Comparison of ENCODE assay signal across 29 cellular contexts in the genomic region with DNA sequence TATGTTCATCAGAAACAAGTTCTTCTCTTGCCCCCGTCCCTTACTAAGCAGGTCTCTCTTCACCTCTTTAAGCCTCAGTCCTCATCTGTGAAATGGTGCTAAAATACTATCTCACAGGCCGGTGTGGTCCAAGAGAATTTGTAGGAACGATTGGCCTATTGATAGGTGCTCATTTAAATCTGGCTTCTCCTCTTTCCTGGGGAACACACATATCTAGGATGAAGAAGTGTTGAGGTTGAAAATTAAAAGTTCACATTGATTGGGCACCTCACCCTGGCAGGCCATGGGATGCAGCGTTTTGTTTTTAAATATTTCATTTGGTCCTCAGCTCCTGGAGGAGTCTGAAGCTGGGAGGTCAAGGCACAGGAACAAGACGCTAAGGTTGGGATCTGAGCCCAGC. TPM values are rescaled to one million over a fixed set of nuclear protein-coding genes. Genes with fewer than 3 reads are reported as not detected.
"Had no signal": no experiment of that assay in that cellular context is flagged by ENCODE, and none has a peak within 500 bp of the region (broad histone marks: within the 10 kb centered on the region; RNA-seq: fewer than 3 reads in every experiment).

No MANE protein-coding gene starts in this region.

- H3K4me1 ChIP-seq: suprapubic skin, testis, thyroid gland, tibial artery, transverse colon, upper lobe of left lung, upper lobe of right lung, uterus, vagina had no signal

- H3K36me3 ChIP-seq: thyroid gland, transverse colon, upper lobe of right lung, uterus, vagina had no signal

- H3K9me3 ChIP-seq: stomach, suprapubic skin, testis, thoracic aorta, thyroid gland, tibial artery, tibial nerve, transverse colon, upper lobe of left lung, upper lobe of right lung, uterus, vagina had no signal

- ATAC-seq: stimulated activated effector memory CD8-positive, alpha-beta T cell treated with anti-CD3 and anti-CD28 coated beads, Interleukin-12 subunit alpha, Interleukin-12 subunit beta, amount 100 ng/mL, for 72 hours; stimulated activated memory B cell treated with anti-CD40 and anti-IgM and Interleukin-4, amounts not matched to agents 10 μg/mL and 1 μg/mL and 100 μg/mL, for 72 hours; stimulated activated naive B cell treated with anti-CD40 and anti-IgM and Interleukin-4, amounts not matched to agents 10 μg/mL and 1 μg/mL and 100 μg/mL, for 72 hours; stimulated activated naive CD8-positive, alpha-beta T cell treated with anti-CD3 and anti-CD28 coated beads, Interleukin-15, amount 100 ng/mL, for 72 hours; stimulated activated naive CD8-positive, alpha-beta T cell treated with anti-CD3 and anti-CD28 coated beads, Interleukin-15, Interleukin-2, amounts not matched to agents 100 U/mL and 50 U/mL, for 24 hours; upper lobe of right lung had no signal

- DNase-seq: stimulated activated CD4-positive, alpha-beta T cell treated with anti-CD3 and anti-CD28 coated beads, Interleukin-2, amount 100 ng/mL, for 48 hours; stimulated activated CD4-positive, alpha-beta T cell treated with anti-CD3 and anti-CD28 coated beads, Interleukin-4, amount 100 ng/mL, for 1 hour; stimulated activated CD4-positive, alpha-beta T cell treated with anti-CD3 and anti-CD28 coated beads, Interleukin-4, amount 100 ng/mL, for 24 hours; stimulated activated CD4-positive, alpha-beta T cell treated with anti-CD3 and anti-CD28 coated beads, Interleukin-4, amount 100 ng/mL, for 4 hours; stimulated activated CD8-positive, alpha-beta memory T cell treated with anti-CD3 and anti-CD28 coated beads, Interleukin-4, amount 100 ng/mL, for 48 hours; stimulated activated naive B cell treated with anti-CD40 and anti-IgM and Interleukin-4, amounts not matched to agents 10 μg/mL and 1 μg/mL and 100 μg/mL, for 72 hours; stimulated activated naive CD4-positive, alpha-beta T cell; stimulated activated naive CD4-positive, alpha-beta T cell treated with Interleukin-2 at 50 U/mL for 16 hours; stimulated activated naive CD8-positive, alpha-beta T cell treated with anti-CD3 and anti-CD28 coated beads, Interleukin-15, amount 100 ng/mL, for 72 hours; stimulated activated naive CD8-positive, alpha-beta T cell treated with anti-CD3 and anti-CD28 coated beads, Interleukin-15, Interleukin-2, amounts not matched to agents 100 U/mL and 50 U/mL, for 24 hours; stomach; testis; thyroid gland; tibial artery; transverse colon; trophoblast cell; upper lobe of right lung; uterus had no signal

- H3K27ac ChIP-seq: stomach, suprapubic skin, testis, thoracic aorta, thyroid gland, tibial artery, tibial nerve, transverse colon, upper lobe of left lung, upper lobe of right lung, uterus, vagina had no signal

- H3K27me3 ChIP-seq: testis, thyroid gland, upper lobe of left lung, upper lobe of right lung, uterus, vagina had no signal

- H3K4me3 ChIP-seq: stomach, suprapubic skin, testis, thoracic aorta, thyroid gland, tibial artery, tibial nerve, transverse colon, upper lobe of left lung, upper lobe of right lung, uterus, vagina had no signal

RNA-seq across cellular contexts. Expression of a gene that starts 8.9 kb away (rescaled TPM):
- total RNA-seq: subcutaneous adipose tissue, temporal lobe, thoracic aorta, thyroid gland, tibial nerve, transverse colon, upper lobe of left lung, upper lobe of right lung, ureter, urinary bladder had no signal
